In the genomic region with DNA sequence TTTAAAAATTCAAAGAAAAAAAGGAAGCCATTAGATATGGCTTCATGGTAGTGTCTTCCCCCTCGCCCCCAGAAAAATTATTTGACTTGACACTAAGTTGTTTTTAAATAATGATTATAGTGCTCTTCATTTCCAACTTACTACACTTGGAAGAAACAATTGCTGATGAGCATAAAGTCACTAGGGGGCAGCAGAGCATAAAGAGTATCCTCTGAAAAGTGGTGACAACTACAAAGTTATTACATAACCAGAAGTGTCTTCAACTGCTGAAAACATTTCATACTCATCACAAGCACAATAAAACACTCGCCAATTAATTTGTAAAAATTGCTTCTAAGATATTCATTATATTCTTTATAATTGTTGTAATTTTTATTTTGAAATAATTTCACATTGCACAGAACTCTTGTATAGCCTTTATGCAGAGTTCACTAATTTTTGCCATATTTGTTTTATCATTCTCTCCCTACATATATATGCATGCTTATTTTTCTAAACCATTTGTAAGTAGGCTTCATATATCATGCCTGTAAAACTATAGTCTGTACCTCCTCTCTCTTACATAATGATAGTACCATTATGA, we compare ENCODE assay signal across 1 cellular context.
TF ChIP-seq lines count a peak whose summit lies in the region.

No MANE protein-coding gene starts in this region.

TF ChIP-seq in IMR-90, 13 proteins besides CTCF, POLR2A, EP300 and RAD21:
- TF ChIP-seq MXI1 (IDR thresholded peaks at IDR 0.05; ENCODE audit: borderline replicate concordance, low read depth, low read length) (no peak), SMC3 (IDR thresholded peaks at IDR 0.05; ENCODE audit: low read depth, low read length) (peak; percentile 92)
